1 cellular context compared by ENCODE assay signal in the genomic region with DNA sequence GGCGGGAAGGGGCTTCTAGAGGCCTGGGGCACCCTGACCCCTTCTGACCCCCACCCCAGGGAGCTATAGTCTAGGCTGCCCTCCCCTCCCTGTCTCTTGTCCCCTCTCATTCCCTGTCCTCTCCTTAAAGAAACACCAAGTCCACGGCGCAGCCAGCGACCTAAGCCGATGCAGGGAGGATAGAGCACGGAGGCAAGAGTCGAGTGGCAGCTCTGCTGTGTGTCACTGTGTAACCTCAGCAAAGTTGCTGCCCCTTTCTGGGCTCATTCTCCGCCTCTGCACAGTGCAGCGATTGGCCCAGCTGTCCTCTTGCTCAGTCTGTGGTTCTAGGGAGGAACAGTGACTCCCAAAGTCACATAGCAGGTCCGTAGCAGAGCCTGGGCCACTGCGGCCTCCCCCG.
TF ChIP-seq lines count a peak whose summit lies in the region.

No MANE protein-coding gene starts in this region.

TF ChIP-seq in HepG2, 621 proteins besides CTCF, POLR2A, EP300 and RAD21:
- TF ChIP-seq ZSCAN31 (CRISPR knock-in tag; IDR thresholded peaks at IDR 0.05; ENCODE audit: low read depth) (no peak), FOSL1 (CRISPR knock-in tag; IDR thresholded peaks at IDR 0.05; ENCODE audit: borderline replicate concordance) (no peak), CBX5 (CRISPR knock-in tag; IDR thresholded peaks at IDR 0.05; ENCODE audit: borderline replicate concordance) (no peak), ZNF768 (CRISPR knock-in tag; IDR thresholded peaks at IDR 0.05) (peak; percentile 60; the same call in 1 of the 2 replicates), SAFB2 (CRISPR knock-in tag; IDR thresholded peaks at IDR 0.05; ENCODE audit: borderline replicate concordance, low read depth) (no peak), HNF1A (IDR thresholded peaks at IDR 0.05; ENCODE audit: low read depth) (no peak), HNF1A (CRISPR knock-in tag; IDR thresholded peaks at IDR 0.05; ENCODE audit: borderline replicate concordance) (no peak)
